Comparison of ENCODE assay signal across 11 cellular contexts in the genomic region with DNA sequence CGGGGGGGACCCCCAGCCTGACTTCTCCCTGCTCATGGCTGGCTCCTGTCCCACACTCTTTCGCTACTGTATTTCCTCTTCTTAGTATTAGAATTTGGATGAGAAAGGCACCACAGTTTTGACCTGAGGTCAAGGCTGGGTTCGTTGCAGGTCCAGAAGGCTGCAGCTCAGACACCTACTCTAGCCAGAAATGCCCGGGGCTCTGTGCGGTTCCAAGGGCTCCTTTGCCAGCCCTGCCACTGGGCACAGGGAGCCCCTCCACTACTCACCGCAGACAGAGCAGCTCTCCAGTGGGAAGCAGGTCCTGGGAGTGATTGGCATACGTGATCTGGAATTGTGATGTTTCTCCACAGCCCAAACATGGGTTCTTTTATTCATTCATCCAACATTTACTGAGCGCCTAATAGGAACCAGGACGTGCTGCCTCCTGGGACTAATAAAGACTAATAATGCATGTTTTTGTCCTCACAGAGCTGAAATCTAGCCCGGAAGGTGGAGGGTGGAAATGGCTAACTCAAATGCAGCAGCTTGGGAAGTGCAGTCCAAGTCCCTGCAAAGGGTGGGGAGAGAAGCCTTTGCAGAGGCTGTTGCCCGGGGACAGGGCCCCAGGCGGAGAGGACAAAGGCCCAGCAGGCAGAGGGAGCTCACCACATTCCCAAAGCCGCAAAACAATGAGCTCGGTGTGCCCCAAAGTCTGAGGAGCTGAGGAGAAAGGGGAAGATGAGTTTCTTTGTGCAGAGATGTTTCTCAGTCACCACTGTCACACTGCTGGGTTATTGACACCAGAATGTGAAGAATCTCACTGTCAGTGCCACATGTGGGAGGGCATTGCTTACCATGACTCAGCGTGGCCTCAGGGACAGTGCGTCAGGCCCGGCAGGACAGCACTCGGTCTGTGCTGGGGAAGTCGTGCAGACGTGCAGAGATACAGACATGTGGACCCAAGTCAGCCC.
DNase-seq lines count a peak whose midpoint lies in the region; ATAC-seq and TF ChIP-seq lines count a peak whose summit lies in the region.
"Had no signal": no experiment of that assay in that cellular context is flagged by ENCODE, and none has a peak within 500 bp of the region (broad histone marks: within the 10 kb centered on the region; RNA-seq: fewer than 3 reads in every experiment).

No MANE protein-coding gene starts in this region.

- H2AFZ ChIP-seq in PC-3 (ENCODE audit: low read length), result no peak overlapping the region

- intact Hi-C loops in PC-3 (cut with micrococcal nuclease) (no loop called here), lower leg skin (cut with DNase I; ENCODE audit: low total_unique reads) (no loop called here)

- H3K4me3 ChIP-seq in PC-3 (ENCODE audit: low read length), result no peak overlapping the region
- no peak overlapping the region for H3K4me3 ChIP-seq in lower leg skin (ENCODE audit: low read depth, poor library complexity, severe bottlenecking)

- peaks cover 34% of the 10 kb centered on the region for H3K4me1 Mint-ChIP-seq in nephron

- TF ChIP-seq POLR2A in lower leg skin (IDR thresholded peaks at IDR 0.05), result no peak

- POLR2A ChIA-PET in PC-3 (lab: Charles Lee; ENCODE audit: unreplicated experiment), result no interaction called here

- CTCF ChIA-PET in PC-3 (lab: Charles Lee), result no interaction called here

- no peak overlapping the region for H3K27ac ChIP-seq in PC-3 (ENCODE audit: low read length)
- H3K27ac ChIP-seq: WERI-Rb-1 had no signal

- H3K4me2 ChIP-seq in PC-3 (ENCODE audit: low read length), result no peak overlapping the region

- H3K27me3 ChIP-seq in PC-3 (ENCODE audit: low read length), result no peaks in the 10 kb centered on the region

- peak overlapping the region in 2 of 3 experiments; percentile 59 to 74 for H3K27ac Mint-ChIP-seq in nephron
- H3K27ac Mint-ChIP-seq: stimulated activated memory B cell treated with anti-CD40 and anti-IgM and Interleukin-4, amounts not matched to agents 10 μg/mL and 1 μg/mL and 100 μg/mL, for 72 hours had no signal

- H4K20me1 ChIP-seq in PC-3 (ENCODE audit: low read length), result no peaks in the 10 kb centered on the region

- peaks cover 6% of the 10 kb centered on the region; the same call in 1 of the 2 replicates for H3K4me1 ChIP-seq in PC-3 (ENCODE audit: insufficient read depth, low read length)

- H3K27me3 Mint-ChIP-seq in nephron (ENCODE audit: low read depth), result no peaks in the 10 kb centered on the region
- H3K27me3 Mint-ChIP-seq: stimulated activated memory B cell treated with anti-CD40 and anti-IgM and Interleukin-4, amounts not matched to agents 10 μg/mL and 1 μg/mL and 100 μg/mL, for 72 hours had no signal

- H3F3A ChIP-seq in PC-3 (ENCODE audit: low read length, unreplicated experiment), result no peaks in the 10 kb centered on the region

- no peak for ATAC-seq in PC-3
- ATAC-seq in esophagus mucosa, result peak; percentile 81
- ATAC-seq in GM21360 (IDR thresholded peaks at IDR 0.05; ENCODE audit: unreplicated experiment), result no peak
- no peak for ATAC-seq in GM19397 (IDR thresholded peaks at IDR 0.05; ENCODE audit: unreplicated experiment)
- ATAC-seq: stimulated activated memory B cell treated with anti-CD40 and anti-IgM and Interleukin-4, amounts not matched to agents 10 μg/mL and 1 μg/mL and 100 μg/mL, for 72 hours had no signal

- H3K79me2 ChIP-seq in PC-3 (ENCODE audit: low read length), result no peaks in the 10 kb centered on the region

- 47 to 58% methylated on average over 19 to 20 of the region's 20 CpGs for WGBS in lower leg skin, 2 donors

- H3K36me3 Mint-ChIP-seq in nephron (ENCODE audit: low read depth), result peaks cover 35% of the 10 kb centered on the region

- DNase-seq in EL, result peak; percentile 79
- peak; percentile 36 for DNase-seq in PC-3
- DNase-seq in DMS153 treated with DMSO at 0.1 percent for 48 hours (lab: John Stamatoyannopoulos, UW; ENCODE audit: unreplicated experiment), result no peak
- no peak for DNase-seq in lower leg skin (ENCODE audit: low spot score in 2 of 2)
- DNase-seq: NCI-H1436 treated with DMSO at 0.1 percent for 48 hours, WERI-Rb-1 had no signal

- no peak overlapping the region for H3K4me3 Mint-ChIP-seq in nephron
- H3K4me3 Mint-ChIP-seq: stimulated activated memory B cell treated with anti-CD40 and anti-IgM and Interleukin-4, amounts not matched to agents 10 μg/mL and 1 μg/mL and 100 μg/mL, for 72 hours had no signal

- no TSS peak for BruUV-seq in PC-3 (replicated peaks; lab: Mats Ljungman, UMichigan)

- no peaks in the 10 kb centered on the region for H3K9me3 ChIP-seq in PC-3 (ENCODE audit: low read length)

- no peaks in the 10 kb centered on the region for H3K9me3 Mint-ChIP-seq in nephron
- H3K9me3 Mint-ChIP-seq: stimulated activated memory B cell treated with anti-CD40 and anti-IgM and Interleukin-4, amounts not matched to agents 10 μg/mL and 1 μg/mL and 100 μg/mL, for 72 hours had no signal

- H3K9me2 ChIP-seq in PC-3 (replicated peaks; ENCODE audit: low read length), result no peaks in the 10 kb centered on the region

- TF ChIP-seq CTCF in PC-3 (conservative IDR thresholded peaks at IDR 0.05; ENCODE audit: low read depth, low read length) (no peak), nephron (IDR thresholded peaks at IDR 0.05; ENCODE audit: unreplicated experiment in 3 of 3) (no peak), lower leg skin (IDR thresholded peaks at IDR 0.05) (no peak)

- H3K36me3 ChIP-seq in PC-3 (ENCODE audit: low read depth, low read length), result peaks cover 9% of the 10 kb centered on the region; the same call in 1 of the 2 replicates

- H3K9ac ChIP-seq in PC-3 (ENCODE audit: low read length), result no peak overlapping the region

Comparison
In these comparisons a context has a peak if more than half of its experiments do, and no peak if none do; other contexts are left out.
1. DNase-seq: peak in EL (single experiment) and PC-3 (single experiment); none in DMS153 treated with DMSO at 0.1 percent for 48 hours (single experiment) and lower leg skin (0 of 2).